Comparison of ENCODE assay signal across 8 cellular contexts in genomic region chr13:20128459-20128927, GRCh38. TPM values are rescaled to one million over a fixed set of nuclear protein-coding genes. Genes with fewer than 3 reads are reported as not detected.
A peak's percentile ranks its signal among the peaks of the same experiment; 100 is the strongest.
DNase-seq lines count a peak whose midpoint lies in the region; ATAC-seq and TF ChIP-seq lines count a peak whose summit lies in the region.

No MANE protein-coding gene starts in this region.

- H3K27ac ChIP-seq in iPS DF 6.9 (ENCODE audit: low read length) (no peak overlapping the region), skin epidermis (peak overlapping the region in 18 of 21 experiments; percentile 10 to 90 (median 75))

- H3K4me3 ChIP-seq in iPS DF 6.9 (ENCODE audit: low read length) (peak overlapping the region; percentile 48), skin epidermis (peak overlapping the region; percentile 33 to 53 (median 43))

- H3K9me3 Mint-ChIP-seq in activated T-cell treated with anti-CD3 and anti-CD28 coated beads, Interleukin-2, amount 50 U/mL, for 4 hours: no peaks in the 10 kb centered on the region

- peak; percentile 26 for ATAC-seq in HG02885 (IDR thresholded peaks at IDR 0.05; ENCODE audit: poor library complexity, unreplicated experiment)
- peak; percentile 18 to 21 for ATAC-seq in activated T-cell treated with anti-CD3 and anti-CD28 coated beads, Interleukin-2, amount 50 U/mL, for 4 hours
- ATAC-seq in HG03520 (IDR thresholded peaks at IDR 0.05; ENCODE audit: unreplicated experiment): no peak

- H3K36me3 Mint-ChIP-seq in activated T-cell treated with anti-CD3 and anti-CD28 coated beads, Interleukin-2, amount 50 U/mL, for 4 hours (ENCODE audit: insufficient read depth): no peaks in the 10 kb centered on the region

- H3K9me3 ChIP-seq in iPS DF 6.9 (ENCODE audit: control insufficient read depth, insufficient read depth, low read length): no peaks in the 10 kb centered on the region

- H3K4me1 ChIP-seq in iPS DF 6.9 (ENCODE audit: control insufficient read depth, insufficient read depth, low read length): peaks cover 1% of the 10 kb centered on the region; the same call in 1 of the 2 replicates

- DNase-seq in GM10266 (ENCODE audit: extremely low spot score): no peak
- no peak for DNase-seq in activated T-cell treated with anti-CD3 and anti-CD28 coated beads, Interleukin-2, amount 50 U/mL, for 4 hours
- no peak for DNase-seq in iPS DF 6.9 (ENCODE audit: low read depth, low spot score)
- no peak for DNase-seq in NCI-H345 treated with DMSO at 0.1 percent for 48 hours (lab: John Stamatoyannopoulos, UW; ENCODE audit: unreplicated experiment)
- DNase-seq in stimulated activated CD4-positive, alpha-beta T cell treated with anti-CD3 and anti-CD28 coated beads, Interleukin-4, amount 100 ng/mL, for 24 hours: no peak

- H3K4me3 Mint-ChIP-seq in activated T-cell treated with anti-CD3 and anti-CD28 coated beads, Interleukin-2, amount 50 U/mL, for 4 hours: peak overlapping the region; percentile 56

- peaks cover 2% of the 10 kb centered on the region for H3K27me3 ChIP-seq in iPS DF 6.9 (ENCODE audit: control insufficient read depth, insufficient read depth, low read length)

- peaks cover 7% of the 10 kb centered on the region for H3K4me1 Mint-ChIP-seq in activated T-cell treated with anti-CD3 and anti-CD28 coated beads, Interleukin-2, amount 50 U/mL, for 4 hours (ENCODE audit: low read depth)

- WGBS in iPS DF 6.9 (ENCODE audit: insufficient coverage, insufficient read length): no CpG with 5 or more reads among the region's 28 CpGs

- no peaks in the 10 kb centered on the region for H3K36me3 ChIP-seq in iPS DF 6.9 (ENCODE audit: control insufficient read depth, insufficient read depth, low read length)

- peak; percentile 52 for TF ChIP-seq CTCF in GM10266 (IDR thresholded peaks at IDR 0.05; ENCODE audit: control insufficient read depth, insufficient read depth, low read depth, missing control alignments)

- H3K27me3 Mint-ChIP-seq in activated T-cell treated with anti-CD3 and anti-CD28 coated beads, Interleukin-2, amount 50 U/mL, for 4 hours (ENCODE audit: low read depth): peaks cover 31% of the 10 kb centered on the region

RNA-seq across cellular contexts. Expression of gene GJA3, which starts 32.4 kb away (rescaled TPM):
- under 1 TPM; 0.08 to 0.53 (median 0.35) TPM for total RNA-seq in activated T-cell treated with anti-CD3 and anti-CD28 coated beads, Interleukin-2, amount 50 U/mL, for 4 hours
